ENCODE assay signal across 8 cellular contexts in the genomic region with DNA sequence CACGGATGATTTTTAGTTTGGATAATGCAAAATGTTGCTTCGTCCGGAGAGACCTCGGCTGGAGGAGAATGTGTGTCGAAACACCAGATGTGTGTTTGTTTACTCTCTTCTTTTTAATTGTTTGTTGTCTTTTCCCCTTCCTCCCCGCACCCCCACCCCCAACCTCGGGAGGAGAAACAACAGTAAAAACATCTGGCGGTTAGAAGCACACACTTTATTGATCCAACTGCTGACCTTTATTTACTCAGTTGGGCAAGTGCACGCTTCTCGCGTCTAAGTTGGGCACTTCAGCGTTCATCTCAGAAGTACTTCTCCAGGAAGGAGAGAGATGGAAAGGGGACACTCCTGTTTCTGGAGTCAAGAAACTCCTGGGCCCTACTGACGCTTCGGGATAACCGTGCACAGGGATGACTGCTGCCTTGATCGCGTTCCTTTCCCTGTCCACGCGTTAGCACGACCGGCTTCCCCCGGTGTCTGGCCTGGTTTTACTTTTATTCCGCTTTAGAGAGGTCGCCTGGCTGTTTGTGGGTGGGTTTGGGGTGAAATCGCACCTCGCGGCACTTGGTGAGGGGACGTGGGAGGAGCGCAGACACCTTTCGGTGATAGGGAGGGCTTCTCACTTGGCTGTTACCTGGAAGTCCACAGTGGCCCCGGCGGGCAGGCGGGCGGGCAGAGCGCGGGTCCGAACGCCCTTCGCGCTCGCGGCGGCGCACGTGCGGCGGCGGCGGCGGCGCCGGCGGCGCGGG.
A peak's percentile ranks its signal among the peaks of the same experiment; 100 is the strongest.
DNase-seq lines count a peak whose midpoint lies in the region; ATAC-seq, FAIRE-seq and TF ChIP-seq lines count a peak whose summit lies in the region.

No MANE protein-coding gene starts in this region.

- no peak overlapping the region for H2BK15ac ChIP-seq in H9 (ENCODE audit: low read depth, low read length)

- peaks cover 3% of the 10 kb centered on the region; the same call in 1 of the 2 replicates for H3K4me1 ChIP-seq in H9 (ENCODE audit: insufficient read depth, low read length)

- H2AFZ ChIP-seq in H9 (ENCODE audit: low read length) = no peak overlapping the region

- peak; percentile 44 for DNase-seq in AG20443 (ENCODE audit: low spot score)
- DNase-seq in H9 = no peak
- DNase-seq in WERI-Rb-1 = peak; percentile 21
- DNase-seq in left cardiac atrium = peak; percentile 18
- DNase-seq in retina = peak; percentile 76
- DNase-seq in dedifferentiated amniotic fluid mesenchymal stem cell (ENCODE audit: extremely low spot score) = no peak
- no peak for DNase-seq in urothelium cell line (ENCODE audit: low spot score)
- DNase-seq in activated naive CD4-positive, alpha-beta T cell treated with anti-CD3 and anti-CD28 coated beads, Interleukin-2, amount 50 U/mL, for 16 hours = no peak

- H2BK20ac ChIP-seq in H9 (ENCODE audit: low read depth, low read length, poor library complexity, severe bottlenecking) = no peak overlapping the region

- H4K5ac ChIP-seq in H9 (ENCODE audit: insufficient read length, low read depth, low read length) = no peak overlapping the region

- no peak for FAIRE-seq in urothelium cell line (lab: Jason Lieb, UNC)

- no peak overlapping the region for H3K56ac ChIP-seq in H9 (ENCODE audit: insufficient read length, low read depth, low read length)

- H3K27me3 ChIP-seq in H9 (ENCODE audit: insufficient read depth, low read length) (peaks cover 43% of the 10 kb centered on the region), WERI-Rb-1 (ENCODE audit: insufficient read depth, low read depth, severe bottlenecking) (no peaks in the 10 kb centered on the region)

- no peak overlapping the region for H3K18ac ChIP-seq in H9 (ENCODE audit: insufficient read length, low read depth, low read length)

- H3K9me3 Mint-ChIP-seq in H9 = peaks cover 0 to 3% of the 10 kb centered on the region in 2 experiments; a peak in 2 of 5 replicates

- H4K8ac ChIP-seq in H9 (replicated peaks; ENCODE audit: insufficient read length, low read depth, low read length) = no peak overlapping the region

- intact Hi-C loops in left cardiac atrium (cut with DNase I) = loop anchor here in 1 of 2 donors (10.0 kb wide), 2 partner anchors 328 to 578 kb away; a partner anchor contains a TSS

- no peak overlapping the region for H3K9ac ChIP-seq in H9 (ENCODE audit: extremely low read depth, insufficient read length, low read length)

- H3T11ph ChIP-seq in H9 (ENCODE audit: low read length) = no peak overlapping the region

- peak overlapping the region; percentile 72 to 93 for H3K4me3 Mint-ChIP-seq in H9

- peaks cover 39% of the 10 kb centered on the region in 2 experiments for H3K4me1 Mint-ChIP-seq in H9

- no peak overlapping the region for H4K91ac ChIP-seq in H9 (ENCODE audit: insufficient read length, low read depth, low read length)

- WGBS in H9 (ENCODE audit: extremely low coverage, insufficient read length, low lambda C conversion rate) = no CpG with 5 or more reads among the region's 55 CpGs

- no peaks in the 10 kb centered on the region; a peak in 1 of 7 replicates for H3K36me3 Mint-ChIP-seq in H9 (ENCODE audit: insufficient read depth in 1 of 3, low read depth in 3 of 3)

- H3K79me2 ChIP-seq in H9 (ENCODE audit: insufficient read depth, low read length) = no peaks in the 10 kb centered on the region

- H4K20me1 ChIP-seq in H9 (ENCODE audit: control insufficient read depth, insufficient read depth, insufficient read length) = no peaks in the 10 kb centered on the region

- H3K4me2 ChIP-seq in H9 (ENCODE audit: insufficient read depth, insufficient read length, low read length) = peak overlapping the region; percentile 82

- H3K27ac ChIP-seq in H9 (ENCODE audit: insufficient read length, low read depth, low read length) = no peak overlapping the region
- H3K27ac ChIP-seq in WERI-Rb-1 = peak overlapping the region; percentile 97; the same call in 1 of the 2 replicates

- H2AK5ac ChIP-seq in H9 (ENCODE audit: insufficient read length, low read length) = no peak overlapping the region

- H3K79me1 ChIP-seq in H9 (ENCODE audit: insufficient read depth, low read depth, low read length, poor library complexity, severe bottlenecking) = no peaks in the 10 kb centered on the region

- no peak overlapping the region for H3K4ac ChIP-seq in H9 (ENCODE audit: low read depth, low read length)

- H3K36me3 ChIP-seq in WERI-Rb-1 = no peaks in the 10 kb centered on the region

- no peak overlapping the region for H3K23ac ChIP-seq in H9 (ENCODE audit: insufficient read length, low read depth, low read length)

- H3K9me3 ChIP-seq in H9 (ENCODE audit: control insufficient read depth, low read depth, low read length) (no peaks in the 10 kb centered on the region), WERI-Rb-1 (ENCODE audit: severe bottlenecking) (no peaks in the 10 kb centered on the region)

- peaks cover 45% of the 10 kb centered on the region for H3K23me2 ChIP-seq in H9 (ENCODE audit: insufficient read length, low read depth, low read length, poor library complexity, severe bottlenecking)

- TF ChIP-seq CTCF in H9 (conservative IDR thresholded peaks at IDR 0.05) (no peak), WERI-Rb-1 (IDR thresholded peaks at IDR 0.05; ENCODE audit: low read depth, low read length) (no peak)

- no peak overlapping the region for H3K14ac ChIP-seq in H9 (ENCODE audit: insufficient read depth, low read length)

- H2BK5ac ChIP-seq in H9 (ENCODE audit: insufficient read length, low read length) = no peak overlapping the region

- peak overlapping the region; percentile 94 for H3K4me3 ChIP-seq in WERI-Rb-1 (ENCODE audit: low read depth, low read length)

- no peak overlapping the region for H3K27ac Mint-ChIP-seq in H9

- H3K27me3 Mint-ChIP-seq in H9 (ENCODE audit: low read depth) = peaks cover 90% of the 10 kb centered on the region

- no peak overlapping the region for H2BK12ac ChIP-seq in H9 (ENCODE audit: insufficient read length, low read depth, low read length)

- ATAC-seq in left cardiac atrium = no peak

- no peak overlapping the region for H2BK120ac ChIP-seq in H9 (ENCODE audit: low read depth, low read length, poor library complexity, severe bottlenecking)

Comparison
In these comparisons a context has a peak if more than half of its experiments do, and no peak if none do; other contexts are left out.
1. DNase-seq: peak in AG20443 (single experiment), WERI-Rb-1 (single experiment), left cardiac atrium (single experiment) and retina (single experiment); none in H9 (single experiment), dedifferentiated amniotic fluid mesenchymal stem cell (single experiment), urothelium cell line (single experiment) and activated naive CD4-positive, alpha-beta T cell treated with anti-CD3 and anti-CD28 coated beads, Interleukin-2, amount 50 U/mL, for 16 hours (single experiment).